In the genomic region with DNA sequence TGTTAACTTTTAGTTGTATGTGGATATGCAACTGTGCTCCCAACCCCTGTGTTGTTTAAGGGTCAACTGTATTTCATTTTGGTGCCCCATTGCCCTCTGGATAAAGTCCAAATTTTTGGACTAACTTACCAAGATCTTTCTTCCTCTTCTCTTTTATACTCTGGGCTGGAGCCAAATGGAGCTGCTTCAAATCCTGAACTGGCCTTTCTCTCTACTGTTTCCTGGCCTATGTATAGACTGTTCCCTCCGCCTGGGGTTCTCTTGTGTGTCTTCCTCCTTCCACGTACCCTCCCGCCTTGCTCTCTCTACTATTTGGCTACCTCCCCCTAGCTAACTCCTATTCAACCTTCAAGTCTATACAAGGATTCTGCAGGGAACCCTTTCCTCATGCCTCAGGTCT, we compare ENCODE assay signal across 9 cellular contexts.
"Had no signal": no experiment of that assay in that cellular context is flagged by ENCODE, and none has a peak within 500 bp of the region (broad histone marks: within the 10 kb centered on the region; RNA-seq: fewer than 3 reads in every experiment).

No MANE protein-coding gene starts in this region.

- H3K36me3 ChIP-seq: adrenal gland, gastrocnemius medialis, sigmoid colon, WERI-Rb-1 had no signal

- H3K4me1 ChIP-seq: adrenal gland, gastrocnemius medialis, sigmoid colon had no signal

- H3K9me3 ChIP-seq: adrenal gland, gastrocnemius medialis, sigmoid colon had no signal

- H3K27ac ChIP-seq: adrenal gland, gastrocnemius medialis, sigmoid colon, WERI-Rb-1 had no signal

- DNase-seq: activated CD4-positive, alpha-beta memory T cell treated with anti-CD3 and anti-CD28 coated beads, Interleukin-2, amount 10 ng/mL, durations not matched to agents 7 days and 5 days; activated CD4-positive, alpha-beta T cell treated with anti-CD3 and anti-CD28 coated beads for 36 hours; activated effector memory CD4-positive, alpha-beta T cell treated with anti-CD3 and anti-CD28 coated beads, Interleukin-2, amount 50 U/mL, for 16 hours; activated T-cell treated with anti-CD3 and anti-CD28 coated beads, Interleukin-2, amount 50 U/mL, for 48 hours; gastrocnemius medialis; sigmoid colon; stimulated activated CD4-positive, alpha-beta T cell treated with anti-CD3 and anti-CD28 coated beads, Interleukin-1b, Interleukin-23, amount 100 ng/mL, for 48 hours; WERI-Rb-1 had no signal

- H3K27me3 ChIP-seq: adrenal gland, gastrocnemius medialis, sigmoid colon had no signal

- ATAC-seq: activated CD4-positive, alpha-beta T cell treated with anti-CD3 and anti-CD28 coated beads for 36 hours; gastrocnemius medialis had no signal

- H3K4me3 ChIP-seq: adrenal gland, gastrocnemius medialis, sigmoid colon had no signal
